In genomic region chr17:64156670-64157069, GRCh38 we compare ENCODE assay signal across 2 cellular contexts.
TF ChIP-seq lines count a peak whose summit lies in the region.

No MANE protein-coding gene starts in this region.

TF ChIP-seq in IMR-90, 13 proteins besides CTCF, POLR2A, EP300 and RAD21:
- no peak for TF ChIP-seq FOS (IDR thresholded peaks at IDR 0.05; ENCODE audit: low read depth, low read length)
- no peak for TF ChIP-seq CEBPB (IDR thresholded peaks at IDR 0.05; ENCODE audit: low read depth, low read length)
- TF ChIP-seq USF2 (IDR thresholded peaks at IDR 0.05; ENCODE audit: low read depth, low read length) = no peak
- no peak for TF ChIP-seq SMC3 (IDR thresholded peaks at IDR 0.05; ENCODE audit: low read depth, low read length)
- no peak for TF ChIP-seq ELK1 (IDR thresholded peaks at IDR 0.05; ENCODE audit: borderline replicate concordance, low read depth, low read length)
- TF ChIP-seq MAZ (IDR thresholded peaks at IDR 0.05; ENCODE audit: borderline replicate concordance, low read depth, low read length) = no peak
- no peak for TF ChIP-seq RCOR1 (IDR thresholded peaks at IDR 0.05; ENCODE audit: insufficient replicate concordance, low read length)
- TF ChIP-seq RFX5 (IDR thresholded peaks at IDR 0.05; ENCODE audit: low read depth, low read length) = no peak
- TF ChIP-seq MXI1 (IDR thresholded peaks at IDR 0.05; ENCODE audit: borderline replicate concordance, low read depth, low read length) = no peak
- TF ChIP-seq BHLHE40 (IDR thresholded peaks at IDR 0.05; ENCODE audit: low read depth, low read length) = no peak
- no peak for TF ChIP-seq MAFK (IDR thresholded peaks at IDR 0.05; ENCODE audit: low read depth, low read length)
- TF ChIP-seq CHD1 (IDR thresholded peaks at IDR 0.05; ENCODE audit: low read depth, low read length) = no peak
- no peak for TF ChIP-seq NFE2L2 (IDR thresholded peaks at IDR 0.05; ENCODE audit: low read depth, low read length)

TF ChIP-seq in WTC11, 78 proteins besides CTCF, POLR2A, EP300 and RAD21 (continued from another document):
- TF ChIP-seq GABPB1 (CRISPR knock-in tag; IDR thresholded peaks at IDR 0.05) (no peak), SOX15 (CRISPR knock-in tag; IDR thresholded peaks at IDR 0.05) (no peak), USF1 (CRISPR knock-in tag; IDR thresholded peaks at IDR 0.05) (no peak), ATF3 (CRISPR knock-in tag; conservative IDR thresholded peaks at IDR 0.05) (no peak), RORB (CRISPR knock-in tag; IDR thresholded peaks at IDR 0.05) (no peak), PRRX2 (CRISPR knock-in tag; IDR thresholded peaks at IDR 0.05) (no peak), NFATC4 (CRISPR knock-in tag; IDR thresholded peaks at IDR 0.05) (no peak), ZNF671 (CRISPR knock-in tag; IDR thresholded peaks at IDR 0.05) (no peak), TP53 (CRISPR knock-in tag; IDR thresholded peaks at IDR 0.05) (no peak), SMAD3 (CRISPR knock-in tag; IDR thresholded peaks at IDR 0.05; ENCODE audit: borderline replicate concordance) (no peak), MLX (CRISPR knock-in tag; IDR thresholded peaks at IDR 0.05) (no peak), OVOL2 (CRISPR knock-in tag; IDR thresholded peaks at IDR 0.05; ENCODE audit: borderline replicate concordance) (no peak), TEAD4 (CRISPR knock-in tag; IDR thresholded peaks at IDR 0.05) (no peak), PREB (CRISPR knock-in tag; IDR thresholded peaks at IDR 0.05; ENCODE audit: borderline replicate concordance) (no peak), ZNF532 (CRISPR knock-in tag; IDR thresholded peaks at IDR 0.05; ENCODE audit: borderline replicate concordance) (no peak), ZNF423 (CRISPR knock-in tag; IDR thresholded peaks at IDR 0.05) (no peak)
